Comparison of ENCODE assay signal across 26 cellular contexts in genomic region chr17:81662002-81662401, GRCh38. TPM values are rescaled to one million over a fixed set of nuclear protein-coding genes. Genes with fewer than 3 reads are reported as not detected.
"Had no signal": no experiment of that assay in that cellular context is flagged by ENCODE, and none has a peak within 500 bp of the region (broad histone marks: within the 10 kb centered on the region; RNA-seq: fewer than 3 reads in every experiment).

No MANE protein-coding gene starts in this region.

- DNase-seq: activated CD4-positive, alpha-beta T cell treated with anti-CD3 and anti-CD28 coated beads for 48 hours; activated CD4-positive, CD25-positive, alpha-beta regulatory T cell treated with anti-CD3 and anti-CD28 coated beads, Interleukin-2, amount 50 U/mL, for 72 hours; activated T-cell treated with anti-CD3 and anti-CD28 coated beads, Interleukin-2, amount 50 U/mL, for 72 hours; aorta; caudate nucleus; colonic mucosa; dermis blood vessel endothelial cell; KG1; NCI-H1048; NCI-H146; NCI-H1930; NCI-H2171; NCI-H2227 treated with DMSO at 0.1 percent for 48 hours; NCI-H526; NCI-H774; OCI-M1; RPMI8226; SJCRH30; SK-N-SH had no signal

- H3K27ac Mint-ChIP-seq: activated T-cell treated with anti-CD3 and anti-CD28 coated beads, Interleukin-2, amount 50 U/mL, for 72 hours; WTC11 had no signal

- ATAC-seq: activated naive CD4-positive, alpha-beta T cell treated with anti-CD3 and anti-CD28 coated beads, Interleukin-2, amount 50 U/mL, for 72 hours; activated T-cell treated with anti-CD3 and anti-CD28 coated beads, Interleukin-2, amount 50 U/mL, for 72 hours; Panc1; Right ventricle myocardium inferior; WTC11 had no signal

- H3K9me3 Mint-ChIP-seq: activated naive CD4-positive, alpha-beta T cell treated with anti-CD3 and anti-CD28 coated beads, Interleukin-2, amount 50 U/mL, for 72 hours; activated T-cell treated with anti-CD3 and anti-CD28 coated beads, Interleukin-2, amount 50 U/mL, for 72 hours; WTC11 had no signal

- H3K4me3 Mint-ChIP-seq: WTC11 had no signal

RNA-seq across cellular contexts. Expression of gene PDE6G, which starts 5.7 kb away (rescaled TPM):
- total RNA-seq: cerebellum, colonic mucosa, LHCN-M2, NCI-H460, Right ventricle myocardium inferior had no signal
